In genomic region chr6:47734826-47735481, GRCh38 we compare ENCODE assay signal across 1 cellular context.
TF ChIP-seq lines count a peak whose summit lies in the region.

No MANE protein-coding gene starts in this region.

TF ChIP-seq in GM23338, 12 proteins besides CTCF, POLR2A, EP300 and RAD21 (continued from another document):
- TF ChIP-seq, protein P1, sequence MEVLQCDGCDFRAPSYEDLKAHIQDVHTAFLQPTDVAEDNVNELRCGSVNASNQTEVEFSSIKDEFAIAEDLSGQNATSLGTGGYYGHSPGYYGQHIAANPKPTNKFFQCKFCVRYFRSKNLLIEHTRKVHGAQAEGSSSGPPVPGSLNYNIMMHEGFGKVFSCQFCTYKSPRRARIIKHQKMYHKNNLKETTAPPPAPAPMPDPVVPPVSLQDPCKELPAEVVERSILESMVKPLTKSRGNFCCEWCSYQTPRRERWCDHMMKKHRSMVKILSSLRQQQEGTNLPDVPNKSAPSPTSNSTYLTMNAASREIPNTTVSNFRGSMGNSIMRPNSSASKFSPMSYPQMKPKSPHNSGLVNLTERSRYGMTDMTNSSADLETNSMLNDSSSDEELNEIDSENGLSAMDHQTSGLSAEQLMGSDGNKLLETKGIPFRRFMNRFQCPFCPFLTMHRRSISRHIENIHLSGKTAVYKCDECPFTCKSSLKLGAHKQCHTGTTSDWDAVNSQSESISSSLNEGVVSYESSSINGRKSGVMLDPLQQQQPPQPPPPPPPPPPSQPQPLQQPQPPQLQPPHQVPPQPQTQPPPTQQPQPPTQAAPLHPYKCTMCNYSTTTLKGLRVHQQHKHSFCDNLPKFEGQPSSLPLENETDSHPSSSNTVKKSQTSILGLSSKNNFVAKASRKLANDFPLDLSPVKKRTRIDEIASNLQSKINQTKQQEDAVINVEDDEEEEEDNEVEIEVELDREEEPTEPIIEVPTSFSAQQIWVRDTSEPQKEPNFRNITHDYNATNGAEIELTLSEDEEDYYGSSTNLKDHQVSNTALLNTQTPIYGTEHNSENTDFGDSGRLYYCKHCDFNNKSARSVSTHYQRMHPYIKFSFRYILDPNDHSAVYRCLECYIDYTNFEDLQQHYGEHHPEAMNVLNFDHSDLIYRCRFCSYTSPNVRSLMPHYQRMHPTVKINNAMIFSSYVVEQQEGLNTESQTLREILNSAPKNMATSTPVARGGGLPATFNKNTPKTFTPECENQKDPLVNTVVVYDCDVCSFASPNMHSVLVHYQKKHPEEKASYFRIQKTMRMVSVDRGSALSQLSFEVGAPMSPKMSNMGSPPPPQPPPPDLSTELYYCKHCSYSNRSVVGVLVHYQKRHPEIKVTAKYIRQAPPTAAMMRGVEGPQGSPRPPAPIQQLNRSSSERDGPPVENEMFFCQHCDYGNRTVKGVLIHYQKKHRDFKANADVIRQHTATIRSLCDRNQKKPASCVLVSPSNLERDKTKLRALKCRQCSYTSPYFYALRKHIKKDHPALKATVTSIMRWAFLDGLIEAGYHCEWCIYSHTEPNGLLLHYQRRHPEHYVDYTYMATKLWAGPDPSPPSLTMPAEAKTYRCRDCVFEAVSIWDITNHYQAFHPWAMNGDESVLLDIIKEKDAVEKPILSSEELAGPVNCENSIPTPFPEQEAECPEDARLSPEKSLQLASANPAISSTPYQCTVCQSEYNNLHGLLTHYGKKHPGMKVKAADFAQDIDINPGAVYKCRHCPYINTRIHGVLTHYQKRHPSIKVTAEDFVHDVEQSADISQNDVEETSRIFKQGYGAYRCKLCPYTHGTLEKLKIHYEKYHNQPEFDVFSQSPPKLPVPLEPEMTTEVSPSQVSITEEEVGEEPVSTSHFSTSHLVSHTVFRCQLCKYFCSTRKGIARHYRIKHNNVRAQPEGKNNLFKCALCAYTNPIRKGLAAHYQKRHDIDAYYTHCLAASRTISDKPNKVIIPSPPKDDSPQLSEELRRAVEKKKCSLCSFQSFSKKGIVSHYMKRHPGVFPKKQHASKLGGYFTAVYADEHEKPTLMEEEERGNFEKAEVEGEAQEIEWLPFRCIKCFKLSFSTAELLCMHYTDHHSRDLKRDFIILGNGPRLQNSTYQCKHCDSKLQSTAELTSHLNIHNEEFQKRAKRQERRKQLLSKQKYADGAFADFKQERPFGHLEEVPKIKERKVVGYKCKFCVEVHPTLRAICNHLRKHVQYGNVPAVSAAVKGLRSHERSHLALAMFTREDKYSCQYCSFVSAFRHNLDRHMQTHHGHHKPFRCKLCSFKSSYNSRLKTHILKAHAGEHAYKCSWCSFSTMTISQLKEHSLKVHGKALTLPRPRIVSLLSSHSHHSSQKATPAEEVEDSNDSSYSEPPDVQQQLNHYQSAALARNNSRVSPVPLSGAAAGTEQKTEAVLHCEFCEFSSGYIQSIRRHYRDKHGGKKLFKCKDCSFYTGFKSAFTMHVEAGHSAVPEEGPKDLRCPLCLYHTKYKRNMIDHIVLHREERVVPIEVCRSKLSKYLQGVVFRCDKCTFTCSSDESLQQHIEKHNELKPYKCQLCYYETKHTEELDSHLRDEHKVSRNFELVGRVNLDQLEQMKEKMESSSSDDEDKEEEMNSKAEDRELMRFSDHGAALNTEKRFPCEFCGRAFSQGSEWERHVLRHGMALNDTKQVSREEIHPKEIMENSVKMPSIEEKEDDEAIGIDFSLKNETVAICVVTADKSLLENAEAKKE (CRISPR knock-in tag; IDR thresholded peaks at IDR 0.05), result peak; percentile 80; the same call in 1 of the 2 replicates
- TF ChIP-seq JUNB (IDR thresholded peaks at IDR 0.05; ENCODE audit: unreplicated experiment), result no peak
- TF ChIP-seq NANOG (IDR thresholded peaks at IDR 0.05; ENCODE audit: borderline replicate concordance), result peak; percentile 63
- TF ChIP-seq, protein P2, sequence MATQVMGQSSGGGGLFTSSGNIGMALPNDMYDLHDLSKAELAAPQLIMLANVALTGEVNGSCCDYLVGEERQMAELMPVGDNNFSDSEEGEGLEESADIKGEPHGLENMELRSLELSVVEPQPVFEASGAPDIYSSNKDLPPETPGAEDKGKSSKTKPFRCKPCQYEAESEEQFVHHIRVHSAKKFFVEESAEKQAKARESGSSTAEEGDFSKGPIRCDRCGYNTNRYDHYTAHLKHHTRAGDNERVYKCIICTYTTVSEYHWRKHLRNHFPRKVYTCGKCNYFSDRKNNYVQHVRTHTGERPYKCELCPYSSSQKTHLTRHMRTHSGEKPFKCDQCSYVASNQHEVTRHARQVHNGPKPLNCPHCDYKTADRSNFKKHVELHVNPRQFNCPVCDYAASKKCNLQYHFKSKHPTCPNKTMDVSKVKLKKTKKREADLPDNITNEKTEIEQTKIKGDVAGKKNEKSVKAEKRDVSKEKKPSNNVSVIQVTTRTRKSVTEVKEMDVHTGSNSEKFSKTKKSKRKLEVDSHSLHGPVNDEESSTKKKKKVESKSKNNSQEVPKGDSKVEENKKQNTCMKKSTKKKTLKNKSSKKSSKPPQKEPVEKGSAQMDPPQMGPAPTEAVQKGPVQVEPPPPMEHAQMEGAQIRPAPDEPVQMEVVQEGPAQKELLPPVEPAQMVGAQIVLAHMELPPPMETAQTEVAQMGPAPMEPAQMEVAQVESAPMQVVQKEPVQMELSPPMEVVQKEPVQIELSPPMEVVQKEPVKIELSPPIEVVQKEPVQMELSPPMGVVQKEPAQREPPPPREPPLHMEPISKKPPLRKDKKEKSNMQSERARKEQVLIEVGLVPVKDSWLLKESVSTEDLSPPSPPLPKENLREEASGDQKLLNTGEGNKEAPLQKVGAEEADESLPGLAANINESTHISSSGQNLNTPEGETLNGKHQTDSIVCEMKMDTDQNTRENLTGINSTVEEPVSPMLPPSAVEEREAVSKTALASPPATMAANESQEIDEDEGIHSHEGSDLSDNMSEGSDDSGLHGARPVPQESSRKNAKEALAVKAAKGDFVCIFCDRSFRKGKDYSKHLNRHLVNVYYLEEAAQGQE (IDR thresholded peaks at IDR 0.05; ENCODE audit: unreplicated experiment), result no peak
- no peak for TF ChIP-seq POLR2AphosphoS5 (IDR thresholded peaks at IDR 0.05; ENCODE audit: low read depth)
- no peak for TF ChIP-seq STAT1 (IDR thresholded peaks at IDR 0.05; ENCODE audit: unreplicated experiment)
